1 cellular context compared by ENCODE assay signal in the genomic region with DNA sequence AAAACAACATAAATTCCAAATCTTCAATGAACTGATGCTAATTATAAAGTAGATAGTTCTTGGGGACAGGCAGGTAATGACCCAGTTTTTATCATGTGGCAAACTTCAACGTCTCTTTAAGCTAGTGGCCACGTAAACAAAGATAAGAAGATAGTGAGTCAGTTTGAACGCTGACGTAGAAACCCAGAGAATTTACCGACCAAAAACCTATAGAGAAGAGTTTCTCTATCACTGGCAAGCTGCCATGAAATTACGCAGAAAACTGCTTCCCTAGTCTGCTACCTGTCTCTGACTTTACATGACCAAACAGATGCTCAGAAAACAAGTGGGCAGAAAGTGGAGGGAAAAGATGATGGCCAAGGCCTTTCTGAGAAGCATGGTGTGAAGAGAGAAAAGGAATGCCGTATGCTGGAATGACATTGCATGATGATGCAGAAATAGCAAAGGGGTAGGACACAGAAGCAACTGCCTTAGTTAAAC.
TF ChIP-seq lines count a peak whose summit lies in the region.

No MANE protein-coding gene starts in this region.

TF ChIP-seq in HEK293, 187 proteins besides CTCF, POLR2A, EP300 and RAD21 (continued from another document):
- TF ChIP-seq ZNF621 (tag by site-specific recombination; IDR thresholded peaks at IDR 0.05), result no peak
